Comparison of ENCODE assay signal across 19 cellular contexts in genomic region chr1:54135436-54136120, GRCh38. TPM values are rescaled to one million over a fixed set of nuclear protein-coding genes. Genes with fewer than 3 reads are reported as not detected.
DNase-seq lines count a peak whose midpoint lies in the region; ATAC-seq and TF ChIP-seq lines count a peak whose summit lies in the region.
"Had no signal": no experiment of that assay in that cellular context is flagged by ENCODE, and none has a peak within 500 bp of the region (broad histone marks: within the 10 kb centered on the region; RNA-seq: fewer than 3 reads in every experiment).

No MANE protein-coding gene starts in this region.

- peak overlapping the region; percentile 54 for H3K4me3 Mint-ChIP-seq in neural progenitor cell
- H3K4me3 Mint-ChIP-seq: activated CD4-positive, alpha-beta memory T cell treated with anti-CD3 and anti-CD28 coated beads, Interleukin-2, amount 10 ng/mL, durations not matched to agents 7 days and 5 days; activated T-helper 17 cell treated with anti-CD3 and anti-CD28 coated beads, Interleukin-2, amount 50 U/mL, for 72 hours; stimulated activated memory B cell treated with anti-CD40 and anti-IgM and Interleukin-4, amounts not matched to agents 10 μg/mL and 1 μg/mL and 100 μg/mL, for 72 hours had no signal

- H3K79me2 ChIP-seq in neural progenitor cell (ENCODE audit: low read depth), result no peaks in the 10 kb centered on the region

- DNase-seq in EH (ENCODE audit: low read depth) (peak; percentile 71), SK-N-MC (ENCODE audit: low read depth, low spot score) (no peak), fibroblast of peridontal ligament (ENCODE audit: extremely low read depth) (peak; percentile 49), neural progenitor cell (ENCODE audit: low spot score) (peak; percentile 43), H4 (ENCODE audit: low spot score) (no peak), WERI-Rb-1 (no peak), upper lobe of left lung (no peak)
- DNase-seq: activated CD4-positive, alpha-beta memory T cell treated with anti-CD3 and anti-CD28 coated beads, Interleukin-2, amount 10 ng/mL, durations not matched to agents 7 days and 5 days; AML-193; anterior cingulate cortex; DMS153; NCI-H146; NCI-H226; occipital lobe had no signal

- 70 to 74% methylated on average over 5 of the region's 5 CpGs for WGBS in upper lobe of left lung, 2 donors

- H3K4me1 Mint-ChIP-seq in neural progenitor cell, result peaks cover 45% of the 10 kb centered on the region
- H3K4me1 Mint-ChIP-seq: activated CD4-positive, alpha-beta memory T cell treated with anti-CD3 and anti-CD28 coated beads, Interleukin-2, amount 10 ng/mL, durations not matched to agents 7 days and 5 days; activated T-helper 17 cell treated with anti-CD3 and anti-CD28 coated beads, Interleukin-2, amount 50 U/mL, for 72 hours; stimulated activated memory B cell treated with anti-CD40 and anti-IgM and Interleukin-4, amounts not matched to agents 10 μg/mL and 1 μg/mL and 100 μg/mL, for 72 hours had no signal

- no peaks in the 10 kb centered on the region for H3K9me3 Mint-ChIP-seq in neural progenitor cell
- H3K9me3 Mint-ChIP-seq: activated CD4-positive, alpha-beta memory T cell treated with anti-CD3 and anti-CD28 coated beads, Interleukin-2, amount 10 ng/mL, durations not matched to agents 7 days and 5 days; activated T-helper 17 cell treated with anti-CD3 and anti-CD28 coated beads, Interleukin-2, amount 50 U/mL, for 72 hours; stimulated activated memory B cell treated with anti-CD40 and anti-IgM and Interleukin-4, amounts not matched to agents 10 μg/mL and 1 μg/mL and 100 μg/mL, for 72 hours had no signal

- no peaks in the 10 kb centered on the region for H4K20me1 ChIP-seq in neural progenitor cell (ENCODE audit: low read depth)

- no peak for TF ChIP-seq EP300 in upper lobe of left lung (IDR thresholded peaks at IDR 0.05)

- no peak overlapping the region for H3K4me3 ChIP-seq in SK-N-MC
- no peak overlapping the region for H3K4me3 ChIP-seq in neural progenitor cell
- H3K4me3 ChIP-seq in WERI-Rb-1 (ENCODE audit: low read depth, low read length), result no peak overlapping the region
- no peak overlapping the region for H3K4me3 ChIP-seq in upper lobe of left lung

- no peaks in the 10 kb centered on the region for H3K27me3 ChIP-seq in neural progenitor cell
- no peaks in the 10 kb centered on the region for H3K27me3 ChIP-seq in WERI-Rb-1 (ENCODE audit: insufficient read depth, low read depth, severe bottlenecking)
- H3K27me3 ChIP-seq in upper lobe of left lung, result no peaks in the 10 kb centered on the region

- peaks cover 11% of the 10 kb centered on the region for H3K27me3 Mint-ChIP-seq in neural progenitor cell (ENCODE audit: insufficient read depth, low read depth)
- H3K27me3 Mint-ChIP-seq: activated T-helper 17 cell treated with anti-CD3 and anti-CD28 coated beads, Interleukin-2, amount 50 U/mL, for 72 hours had no signal

- ATAC-seq in GM18505 (IDR thresholded peaks at IDR 0.05; ENCODE audit: unreplicated experiment) (no peak), upper lobe of left lung (ENCODE audit: low FRiP score in 2 of 2) (no peak)
- ATAC-seq: activated T-helper 17 cell treated with anti-CD3 and anti-CD28 coated beads, Interleukin-2, amount 50 U/mL, for 72 hours; stimulated activated memory B cell treated with anti-CD40 and anti-IgM and Interleukin-4, amounts not matched to agents 10 μg/mL and 1 μg/mL and 100 μg/mL, for 72 hours had no signal

- H3K27ac Mint-ChIP-seq in neural progenitor cell, result peak overlapping the region; percentile 98
- H3K27ac Mint-ChIP-seq: activated CD4-positive, alpha-beta memory T cell treated with anti-CD3 and anti-CD28 coated beads, Interleukin-2, amount 10 ng/mL, durations not matched to agents 7 days and 5 days; activated T-helper 17 cell treated with anti-CD3 and anti-CD28 coated beads, Interleukin-2, amount 50 U/mL, for 72 hours; stimulated activated memory B cell treated with anti-CD40 and anti-IgM and Interleukin-4, amounts not matched to agents 10 μg/mL and 1 μg/mL and 100 μg/mL, for 72 hours had no signal

- H3K36me3 Mint-ChIP-seq in neural progenitor cell, result no peaks in the 10 kb centered on the region
- H3K36me3 Mint-ChIP-seq: stimulated activated memory B cell treated with anti-CD40 and anti-IgM and Interleukin-4, amounts not matched to agents 10 μg/mL and 1 μg/mL and 100 μg/mL, for 72 hours had no signal

- peak overlapping the region; percentile 70 for H2AFZ ChIP-seq in neural progenitor cell (replicated peaks)

- H3K9ac ChIP-seq in SK-N-MC (ENCODE audit: insufficient read length) (peak overlapping the region; percentile 48), neural progenitor cell (no peak overlapping the region)

- H3K27ac ChIP-seq in SK-N-MC, result 0 out of 2 replicates have a peak overlapping the region, but pooled peaks have one; percentile 5
- H3K27ac ChIP-seq in neural progenitor cell, result no peak overlapping the region
- H3K27ac ChIP-seq in WERI-Rb-1, result no peak overlapping the region
- H3K27ac ChIP-seq in upper lobe of left lung, result no peak overlapping the region

- H3K36me3 ChIP-seq in SK-N-MC (ENCODE audit: insufficient read depth, low read length), result no peaks in the 10 kb centered on the region
- no peaks in the 10 kb centered on the region for H3K36me3 ChIP-seq in neural progenitor cell
- no peaks in the 10 kb centered on the region for H3K36me3 ChIP-seq in WERI-Rb-1
- no peaks in the 10 kb centered on the region for H3K36me3 ChIP-seq in upper lobe of left lung

- peaks cover 26% of the 10 kb centered on the region for H3K4me1 ChIP-seq in neural progenitor cell
- H3K4me1 ChIP-seq in upper lobe of left lung, result no peaks in the 10 kb centered on the region

- TF ChIP-seq CTCF in neural progenitor cell (IDR thresholded peaks at IDR 0.05), result no peak
- no peak for TF ChIP-seq CTCF in WERI-Rb-1 (IDR thresholded peaks at IDR 0.05; ENCODE audit: low read depth, low read length)
- no peak for TF ChIP-seq CTCF in upper lobe of left lung (IDR thresholded peaks at IDR 0.05)

- H3F3A ChIP-seq in neural progenitor cell (ENCODE audit: low read depth), result peaks cover 9% of the 10 kb centered on the region

- no peaks in the 10 kb centered on the region for H3K9me3 ChIP-seq in SK-N-MC (ENCODE audit: low read depth, low read length)
- H3K9me3 ChIP-seq in neural progenitor cell (ENCODE audit: low read depth), result no peaks in the 10 kb centered on the region
- no peaks in the 10 kb centered on the region for H3K9me3 ChIP-seq in WERI-Rb-1 (ENCODE audit: severe bottlenecking)
- no peaks in the 10 kb centered on the region for H3K9me3 ChIP-seq in upper lobe of left lung

- H3K4me2 ChIP-seq in neural progenitor cell, result peak overlapping the region; percentile 65

- TF ChIP-seq POLR2A in GM18505 (IDR thresholded peaks at IDR 0.05; ENCODE audit: borderline replicate concordance, extremely low read depth, insufficient read depth, insufficient read length) (no peak), upper lobe of left lung (IDR thresholded peaks at IDR 0.05) (no peak)

RNA-seq across cellular contexts. Expression of gene CDCP2, which starts 17.2 kb away (rescaled TPM):
- total RNA-seq in neural progenitor cell (ENCODE audit: low replicate concordance) (0.15 TPM in 1 of 2 replicates, not detected in the other), upper lobe of left lung (not detected)
- total RNA-seq in H4 (2014; rRNA removed; shearing (Covaris generic)), result not detected in 2 replicates
- total RNA-seq: activated CD4-positive, alpha-beta memory T cell treated with anti-CD3 and anti-CD28 coated beads, Interleukin-2, amount 10 ng/mL, durations not matched to agents 7 days and 5 days; occipital lobe; skeletal muscle tissue; urinary bladder had no signal

Comparison
In these comparisons a context has a peak if more than half of its experiments do, and no peak if none do; other contexts are left out.
1. DNase-seq: peak in EH (single experiment), fibroblast of peridontal ligament (single experiment) and neural progenitor cell (single experiment); none in SK-N-MC (single experiment), H4 (single experiment), WERI-Rb-1 (single experiment) and upper lobe of left lung (0 of 2).